In genomic region chr11:9506489-9507343, GRCh38 we compare ENCODE assay signal across 8 cellular contexts. TPM values are rescaled to one million over a fixed set of nuclear protein-coding genes. Genes with fewer than 3 reads are reported as not detected.
DNase-seq lines count a peak whose midpoint lies in the region; ATAC-seq and TF ChIP-seq lines count a peak whose summit lies in the region.

No MANE protein-coding gene starts in this region.

- peak overlapping the region in 1 of 2 donors; percentile 44 for H3K27ac Mint-ChIP-seq in T-cell

- 41 to 49% (median 44%) methylated on average over 6 of the region's 6 CpGs for whole genome bisulfite sequencing in adrenal gland, 4 donors

- no peaks in the 10 kb centered on the region for H3K9me3 Mint-ChIP-seq in T-cell

- ATAC-seq in GM18907 (IDR thresholded peaks at IDR 0.05; ENCODE audit: unreplicated experiment) (peak; percentile 45), T-cell (replicated peaks in 1 of 4) (peak; percentile 77 to 82 (median 81)), left ventricle myocardium superior (peak; percentile 86), HG03025 (IDR thresholded peaks at IDR 0.05; ENCODE audit: low FRiP score, unreplicated experiment) (no peak)

- peaks cover 8 to 10% (median 9%) of the 10 kb centered on the region in 3 donors for H3K4me1 Mint-ChIP-seq in T-cell

- CTCF ChIA-PET in A673 (lab: Charles Lee) = interaction anchor here (0.6 to 1.0 kb wide), 13 partner anchors 10 to 491 kb away, joined by 3 to 13 read pairs (median 4); no protein-coding TSS in a partner anchor
- CTCF ChIA-PET in T-cell (lab: Charles Lee) = interaction anchor here (0.5 to 4.0 kb wide), 64 partner anchors 8 to 824 kb away, joined by 3 to 77 read pairs (median 4); partner anchors contain the start of genes IPO7 (in 1 of the 2), NRIP3 (in 1 of the 2), RPL27A (in 1 of the 2) and TMEM9B (in 1 of the 2)

- no peaks in the 10 kb centered on the region for H3K4me1 ChIP-seq in A673 (ENCODE audit: insufficient read depth, low read length, poor library complexity, severe bottlenecking)
- no peaks in the 10 kb centered on the region for H3K4me1 ChIP-seq in adrenal gland (replicated peaks in 1 of 2)

- DNase-seq in A673 (ENCODE audit: low spot score) (peak; percentile 79), NCI-H1105 treated with DMSO at 0.1 percent for 48 hours (lab: John Stamatoyannopoulos, UW) (peak; percentile 80), T-cell (peak; percentile 27 to 76 (median 63)), adrenal gland (peak; percentile 68 to 91 (median 76)), left ventricle myocardium superior (peak; percentile 67), retina (peak; percentile 70)

- H3K36me3 Mint-ChIP-seq in T-cell = peaks cover 28% of the 10 kb centered on the region

- intact Hi-C loops in A673 (cut with micrococcal nuclease; ENCODE audit: unreplicated experiment) = loop anchor here (2.0 to 10.0 kb wide), 2 partner anchors 342 to 492 kb away; no protein-coding TSS in a partner anchor
- intact Hi-C loops in adrenal gland (cut with DNase I) = no loop called here
- intact Hi-C loops in left ventricle myocardium superior (cut with micrococcal nuclease) = no loop called here

- H3K36me3 ChIP-seq in A673 (ENCODE audit: insufficient read depth, low read length, poor library complexity, severe bottlenecking) (peaks cover 5% of the 10 kb centered on the region), adrenal gland (replicated peaks in 1 of 2) (peaks cover 0 to 15% of the 10 kb centered on the region in 2 donors)

- TF ChIP-seq CTCF in A673 (conservative IDR thresholded peaks at IDR 0.05; ENCODE audit: low read depth, low read length) (peak; percentile 86), adrenal gland (IDR thresholded peaks at IDR 0.05) (peak; percentile 82 to 97 (median 88))

- no TSS peak for BruUV-seq in A673 (replicated peaks; lab: Mats Ljungman, UMichigan)

- H3K4me3 Mint-ChIP-seq in T-cell = no peak overlapping the region

- POLR2A ChIA-PET in A673 (lab: Charles Lee; ENCODE audit: low non-redundant PET) (interaction anchor here (0.6 kb wide), 1 partner anchor 117 kb away, joined by 6 read pairs; no protein-coding TSS in a partner anchor), T-cell (lab: Charles Lee) (interaction anchor here (0.6 to 0.9 kb wide), 3 partner anchors 28 to 492 kb away, joined by 3 to 5 read pairs (median 4); no protein-coding TSS in a partner anchor)

- no peak overlapping the region for H3K4me3 ChIP-seq in A673 (ENCODE audit: low read depth, low read length, poor library complexity, severe bottlenecking)
- no peak overlapping the region for H3K4me3 ChIP-seq in adrenal gland

- H3K27me3 Mint-ChIP-seq in T-cell = no peaks in the 10 kb centered on the region

- no peak for TF ChIP-seq POLR2A in adrenal gland (IDR thresholded peaks at IDR 0.05)

- no peak overlapping the region for H3K27ac ChIP-seq in A673 (ENCODE audit: low read depth, low read length, poor library complexity, severe bottlenecking)
- H3K27ac ChIP-seq in adrenal gland = no peak overlapping the region

- H3K27me3 ChIP-seq in A673 (replicated peaks; ENCODE audit: insufficient read depth, low read depth, low read length, poor library complexity) (no peaks in the 10 kb centered on the region), adrenal gland (no peaks in the 10 kb centered on the region)

- H3K9me3 ChIP-seq in A673 (ENCODE audit: low read depth, low read length, poor library complexity, severe bottlenecking) (no peaks in the 10 kb centered on the region), adrenal gland (replicated peaks in 1 of 3) (no peaks in the 10 kb centered on the region)

RNA-seq across cellular contexts. Expression of gene ZNF143, which starts 45.9 kb away (rescaled TPM):
- 29.5 and 32.1 TPM in 2 replicates for total RNA-seq in A673 (2021)
- total RNA-seq in T-cell = 10 to 100 TPM; 30.1 to 51.2 (median 46.3) TPM
- 10 to 100 TPM in 6 of 8 donors, 1 to 10 TPM in 2; 8.3 to 29.8 (median 17.1) TPM for total RNA-seq in adrenal gland
- polyA plus RNA-seq in adrenal gland = 10 to 100 TPM in 1 of 3 donors, 1 to 10 TPM in 2; 6.8 to 23.1 (median 7.4) TPM
- 22.4 TPM for total RNA-seq in left ventricle myocardium superior
